15 cellular contexts compared by ENCODE assay signal in the genomic region with DNA sequence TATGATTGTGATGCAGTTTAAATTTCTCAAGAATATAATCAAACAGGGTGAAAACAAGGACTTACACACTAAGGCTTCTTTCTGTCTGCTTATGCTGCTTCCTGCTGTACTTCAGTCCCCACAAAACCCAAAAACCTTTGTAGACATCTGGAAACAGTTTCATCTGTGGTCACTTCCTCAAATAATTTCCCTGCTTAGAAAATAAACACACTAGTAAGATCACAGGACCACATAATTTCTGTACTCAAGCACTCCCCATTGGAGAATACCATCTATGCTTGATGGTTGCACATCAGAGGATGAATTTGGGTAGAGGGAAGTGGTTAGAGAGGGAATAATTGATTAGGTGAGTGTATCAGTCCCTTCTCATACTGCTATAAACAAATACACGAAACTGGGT.
DNase-seq lines count a peak whose midpoint lies in the region; ATAC-seq and TF ChIP-seq lines count a peak whose summit lies in the region.
"Had no signal": no experiment of that assay in that cellular context is flagged by ENCODE, and none has a peak within 500 bp of the region (broad histone marks: within the 10 kb centered on the region; RNA-seq: fewer than 3 reads in every experiment).

No MANE protein-coding gene starts in this region.

- H3K9me2 ChIP-seq in PC-9 (ENCODE audit: insufficient read depth), result peaks cover 4% of the 10 kb centered on the region; the same call in 1 of the 2 replicates

- intact Hi-C loops in PC-9 (cut with micrococcal nuclease; ENCODE audit: unreplicated experiment), result no loop called here

- no peaks in the 10 kb centered on the region for H3K36me3 ChIP-seq in PC-9 (ENCODE audit: low read depth)
- H3K36me3 ChIP-seq: heart right ventricle, pancreas had no signal

- no peaks in the 10 kb centered on the region for H3K79me2 ChIP-seq in PC-9 (ENCODE audit: low read depth)

- no peak overlapping the region for H2AFZ ChIP-seq in PC-9

- H3F3A ChIP-seq in PC-9 (ENCODE audit: insufficient read depth, low read depth), result no peaks in the 10 kb centered on the region

- H3K27me3 Mint-ChIP-seq in mesothelial cell of epicardium (ENCODE audit: low read depth) (no peaks in the 10 kb centered on the region), immature natural killer cell (ENCODE audit: low read depth in 3 of 3) (peaks cover 0 to 4% (median 0%) of the 10 kb centered on the region in 3 donors)
- H3K27me3 Mint-ChIP-seq: activated naive CD8-positive, alpha-beta T cell treated with anti-CD3 and anti-CD28 coated beads, Interleukin-2, amount 10 ng/mL, durations not matched to agents 7 days and 5 days; activated T-cell treated with anti-CD3 and anti-CD28 coated beads, Interleukin-2, amount 50 U/mL, for 24 hours; B cell had no signal

- H3K4me3 ChIP-seq in astrocyte of the cerebellum (ENCODE audit: low read depth, low read length) (no peak overlapping the region), PC-9 (no peak overlapping the region)
- H3K4me3 ChIP-seq: heart right ventricle, pancreas had no signal

- CTCF ChIA-PET in PC-9 (lab: Charles Lee), result no interaction called here

- TF ChIP-seq CTCF in AG09319 (IDR thresholded peaks at IDR 0.05; ENCODE audit: low read depth, low read length) (no peak), astrocyte of the cerebellum (IDR thresholded peaks at IDR 0.05; ENCODE audit: low read depth, low read length, missing control alignments) (no peak), mesothelial cell of epicardium (IDR thresholded peaks at IDR 0.05; ENCODE audit: unreplicated experiment) (no peak), PC-9 (conservative IDR thresholded peaks at IDR 0.05) (no peak)

- H3K27ac Mint-ChIP-seq in mesothelial cell of epicardium, result peak overlapping the region; percentile 68
- H3K27ac Mint-ChIP-seq in immature natural killer cell, result no peak overlapping the region
- H3K27ac Mint-ChIP-seq: activated naive CD8-positive, alpha-beta T cell treated with anti-CD3 and anti-CD28 coated beads, Interleukin-2, amount 10 ng/mL, durations not matched to agents 7 days and 5 days; activated T-cell treated with anti-CD3 and anti-CD28 coated beads, Interleukin-2, amount 50 U/mL, for 24 hours; B cell had no signal

- H4K20me1 ChIP-seq in PC-9 (ENCODE audit: insufficient read depth), result no peaks in the 10 kb centered on the region

- H3K4me2 ChIP-seq in PC-9, result no peak overlapping the region

- DNase-seq in AG09319 (ENCODE audit: extremely low read depth, low read depth) (peak; percentile 63), HCEC 1CT (peak; percentile 74), astrocyte of the cerebellum (ENCODE audit: low read depth) (peak; percentile 95), mesothelial cell of epicardium (ENCODE audit: low spot score in 2 of 2, unreplicated experiment in 2 of 2) (no peak), immature natural killer cell (no peak), PC-9 (no peak), putamen (ENCODE audit: low spot score) (no peak)
- DNase-seq: activated CD4-positive, alpha-beta T cell treated with anti-CD3 and anti-CD28 coated beads, Interleukin-2, amount 50 U/mL, for 48 hours; activated naive CD8-positive, alpha-beta T cell treated with anti-CD3 and anti-CD28 coated beads, Interleukin-2, amount 10 ng/mL, durations not matched to agents 7 days and 5 days; activated T-cell treated with anti-CD3 and anti-CD28 coated beads, Interleukin-2, amount 50 U/mL, for 24 hours; heart right ventricle; pancreas; stimulated activated naive CD8-positive, alpha-beta T cell treated with anti-CD3 and anti-CD28 coated beads, Interleukin-15, Interleukin-2, amounts not matched to agents 100 U/mL and 50 U/mL, for 24 hours had no signal

- no peaks in the 10 kb centered on the region for H3K4me1 ChIP-seq in PC-9 (replicated peaks; ENCODE audit: insufficient read depth)
- H3K4me1 ChIP-seq: heart right ventricle, pancreas had no signal

- no peaks in the 10 kb centered on the region for H3K9me3 ChIP-seq in PC-9 (ENCODE audit: insufficient read depth, low read depth)
- H3K9me3 ChIP-seq: heart right ventricle, pancreas had no signal

- H3K36me3 Mint-ChIP-seq in mesothelial cell of epicardium, result no peaks in the 10 kb centered on the region
- no peaks in the 10 kb centered on the region for H3K36me3 Mint-ChIP-seq in immature natural killer cell
- H3K36me3 Mint-ChIP-seq: activated naive CD8-positive, alpha-beta T cell treated with anti-CD3 and anti-CD28 coated beads, Interleukin-2, amount 10 ng/mL, durations not matched to agents 7 days and 5 days had no signal

- H3K4me3 Mint-ChIP-seq in mesothelial cell of epicardium, result no peak overlapping the region
- no peak overlapping the region for H3K4me3 Mint-ChIP-seq in immature natural killer cell
- H3K4me3 Mint-ChIP-seq: activated naive CD8-positive, alpha-beta T cell treated with anti-CD3 and anti-CD28 coated beads, Interleukin-2, amount 10 ng/mL, durations not matched to agents 7 days and 5 days; activated T-cell treated with anti-CD3 and anti-CD28 coated beads, Interleukin-2, amount 50 U/mL, for 24 hours; B cell had no signal

- peaks cover 9% of the 10 kb centered on the region for H3K4me1 Mint-ChIP-seq in mesothelial cell of epicardium
- H3K4me1 Mint-ChIP-seq in immature natural killer cell, result no peaks in the 10 kb centered on the region
- H3K4me1 Mint-ChIP-seq: activated naive CD8-positive, alpha-beta T cell treated with anti-CD3 and anti-CD28 coated beads, Interleukin-2, amount 10 ng/mL, durations not matched to agents 7 days and 5 days; B cell had no signal

- no peaks in the 10 kb centered on the region for H3K27me3 ChIP-seq in PC-9 (ENCODE audit: insufficient read depth, low read depth)
- H3K27me3 ChIP-seq: heart right ventricle, pancreas had no signal

- no peak overlapping the region for H3K27ac ChIP-seq in PC-9
- H3K27ac ChIP-seq: heart right ventricle, pancreas had no signal

- POLR2A ChIA-PET in PC-9 (lab: Charles Lee; ENCODE audit: unreplicated experiment), result no interaction called here

- in situ Hi-C loops in astrocyte of the cerebellum (cut with HindIII; ENCODE audit: low sequenced_read_pairs), result no loop called here

- BruUV-seq in PC-9 (replicated peaks; lab: Mats Ljungman, UMichigan), result no TSS peak

- H3K9me3 Mint-ChIP-seq in mesothelial cell of epicardium (no peaks in the 10 kb centered on the region), immature natural killer cell (peaks cover 0 to 15% (median 6%) of the 10 kb centered on the region in 6 donors)
- H3K9me3 Mint-ChIP-seq: activated naive CD8-positive, alpha-beta T cell treated with anti-CD3 and anti-CD28 coated beads, Interleukin-2, amount 10 ng/mL, durations not matched to agents 7 days and 5 days; activated T-cell treated with anti-CD3 and anti-CD28 coated beads, Interleukin-2, amount 50 U/mL, for 24 hours had no signal

- no peak for ATAC-seq in GM18867 (IDR thresholded peaks at IDR 0.05; ENCODE audit: unreplicated experiment)
- ATAC-seq: heart right ventricle; pancreas; stimulated activated naive CD8-positive, alpha-beta T cell treated with anti-CD3 and anti-CD28 coated beads, Interleukin-15, Interleukin-2, amounts not matched to agents 100 U/mL and 50 U/mL, for 24 hours had no signal

Comparison
In these comparisons a context has a peak if more than half of its experiments do, and no peak if none do; other contexts are left out.
1. DNase-seq: peak in AG09319 (single experiment), HCEC 1CT (single experiment) and astrocyte of the cerebellum (single experiment); none in mesothelial cell of epicardium (0 of 2), immature natural killer cell (0 of 3), PC-9 (0 of 2) and putamen (single experiment).